8 cellular contexts compared by ENCODE assay signal in genomic region chr9:131502781-131503625, GRCh38.
DNase-seq lines count a peak whose midpoint lies in the region; ATAC-seq lines count a peak whose summit lies in the region.

Gene POMT1, plus strand, starts transcription at chr9:131502918. Its CDS starts 1,301 bp downstream, at chr9:131504219.

- H3K4me3 Mint-ChIP-seq in central memory CD8-positive, alpha-beta T cell, result peak within 1 kb of the TSS; percentile 90

- peak; percentile 94 for DNase-seq in 8988T
- peak; percentile 86 for DNase-seq in NCI-H2196 treated with DMSO at 0.1 percent for 48 hours (lab: John Stamatoyannopoulos, UW; ENCODE audit: unreplicated experiment)
- DNase-seq in central memory CD8-positive, alpha-beta T cell (ENCODE audit: low spot score in 2 of 2), result peak; percentile 76 to 77
- peak; percentile 91 for DNase-seq in islet precursor cell
- peak; percentile 86 for DNase-seq in stimulated activated CD4-positive, alpha-beta T cell treated with anti-CD3 and anti-CD28 coated beads, Interleukin-12 subunit alpha, Interleukin-12 subunit beta, amount 100 ng/mL, for 4 hours

- no peaks in the 10 kb centered on the region for H3K27me3 Mint-ChIP-seq in central memory CD8-positive, alpha-beta T cell

- peaks cover 60% of the 10 kb centered on the region for H3K4me1 Mint-ChIP-seq in central memory CD8-positive, alpha-beta T cell

- no peaks in the 10 kb centered on the region for H3K9me3 Mint-ChIP-seq in central memory CD8-positive, alpha-beta T cell

- H3K36me3 Mint-ChIP-seq in central memory CD8-positive, alpha-beta T cell (ENCODE audit: insufficient read depth), result peaks cover 33% of the 10 kb centered on the region

- H3K27ac Mint-ChIP-seq in central memory CD8-positive, alpha-beta T cell (ENCODE audit: low read depth), result peak within 1 kb of the TSS; percentile 93

- peak; percentile 73 for ATAC-seq in GM18858 (IDR thresholded peaks at IDR 0.05; ENCODE audit: unreplicated experiment)
- ATAC-seq in HG03108 (IDR thresholded peaks at IDR 0.05; ENCODE audit: unreplicated experiment), result peak; percentile 74
- peak; percentile 58 to 63 for ATAC-seq in activated CD4-positive, CD25-positive, alpha-beta regulatory T cell treated with anti-CD3 and anti-CD28 coated beads, Interleukin-2, amount 50 U/mL, for 24 hours
- peak; percentile 43 for ATAC-seq in central memory CD8-positive, alpha-beta T cell (replicated peaks; ENCODE audit: extremely low read depth, poor library complexity, severe bottlenecking)

Comparison
In these comparisons a context has a peak if more than half of its experiments do, and no peak if none do; other contexts are left out.
1. Peak in every context shown above with its lines: DNase-seq and ATAC-seq.